Comparison of ENCODE assay signal across 32 cellular contexts in genomic region chr7:2225336-2225735, GRCh38. TPM values are rescaled to one million over a fixed set of nuclear protein-coding genes. Genes with fewer than 3 reads are reported as not detected.
DNase-seq lines count a peak whose midpoint lies in the region; ATAC-seq and TF ChIP-seq lines count a peak whose summit lies in the region.
"Had no signal": no experiment of that assay in that cellular context is flagged by ENCODE, and none has a peak within 500 bp of the region (broad histone marks: within the 10 kb centered on the region; RNA-seq: fewer than 3 reads in every experiment).

No MANE protein-coding gene starts in this region.

- H3K23ac ChIP-seq in trophoblast cell (ENCODE audit: low read length): no peak overlapping the region

- TF ChIP-seq POLR2A in body of pancreas (IDR thresholded peaks at IDR 0.05): no peak

- no peak overlapping the region for H2AK5ac ChIP-seq in trophoblast cell (ENCODE audit: low read length)

- H2AFZ ChIP-seq in osteoblast (ENCODE audit: low read length) (no peak overlapping the region), trophoblast cell (ENCODE audit: insufficient read depth, low read length, poor library complexity) (no peak overlapping the region)

- CTCF ChIA-PET in Calu3 (lab: Charles Lee): no interaction called here

- H3K27me3 ChIP-seq in osteoblast (ENCODE audit: insufficient read depth, low read length) (no peaks in the 10 kb centered on the region), body of pancreas (no peaks in the 10 kb centered on the region), trophoblast cell (ENCODE audit: insufficient read depth, low read length) (no peaks in the 10 kb centered on the region)
- H3K27me3 ChIP-seq: ascending aorta, BE2C, neutrophil, transverse colon had no signal

- TF ChIP-seq CTCF in Calu3 (IDR thresholded peaks at IDR 0.05; ENCODE audit: unreplicated experiment): no peak
- no peak for TF ChIP-seq CTCF in osteoblast (IDR thresholded peaks at IDR 0.05; ENCODE audit: extremely low read depth, low read depth, low read length)
- TF ChIP-seq CTCF in body of pancreas (IDR thresholded peaks at IDR 0.05): no peak

- H3K79me1 ChIP-seq in trophoblast cell (ENCODE audit: low read length): no peaks in the 10 kb centered on the region

- H3K27ac ChIP-seq in epithelial cell of prostate (peak overlapping the region; percentile 87), osteoblast (ENCODE audit: low read depth, low read length) (no peak overlapping the region), body of pancreas (no peak overlapping the region), trophoblast cell (ENCODE audit: low read depth, low read length) (no peak overlapping the region)
- H3K27ac ChIP-seq: ascending aorta, neutrophil, prostate gland, SK-N-MC, transverse colon had no signal

- H3K4me1 ChIP-seq in osteoblast (ENCODE audit: insufficient read depth, low read length) (no peaks in the 10 kb centered on the region), body of pancreas (peaks cover under 1% of the 10 kb centered on the region), trophoblast cell (ENCODE audit: control insufficient read depth in 1 of 2, insufficient read depth in 2 of 2, low read length in 2 of 2) (no peaks in the 10 kb centered on the region)
- H3K4me1 ChIP-seq: ascending aorta, prostate gland, transverse colon had no signal

- no peak for ATAC-seq in body of pancreas

- peaks cover 16% of the 10 kb centered on the region for H3K4me1 Mint-ChIP-seq in Calu3 (ENCODE audit: low read depth, unreplicated experiment)
- H3K4me1 Mint-ChIP-seq: activated naive CD8-positive, alpha-beta T cell treated with anti-CD3 and anti-CD28 coated beads, Interleukin-2, amount 10 ng/mL, durations not matched to agents 7 days and 5 days; H9 had no signal

- H3K9me3 Mint-ChIP-seq in Calu3 (ENCODE audit: low read depth, unreplicated experiment): no peaks in the 10 kb centered on the region
- H3K9me3 Mint-ChIP-seq: activated naive CD8-positive, alpha-beta T cell treated with anti-CD3 and anti-CD28 coated beads, Interleukin-2, amount 10 ng/mL, durations not matched to agents 7 days and 5 days; CD8-positive, alpha-beta memory T cell; central memory CD8-positive, alpha-beta T cell; H9 had no signal

- no peak overlapping the region for H3K27ac Mint-ChIP-seq in Calu3 (ENCODE audit: unreplicated experiment)
- H3K27ac Mint-ChIP-seq: activated naive CD8-positive, alpha-beta T cell treated with anti-CD3 and anti-CD28 coated beads, Interleukin-2, amount 10 ng/mL, durations not matched to agents 7 days and 5 days had no signal

- no peak overlapping the region for H3K9ac ChIP-seq in trophoblast cell (ENCODE audit: low read length)

- peaks cover 34% of the 10 kb centered on the region for H3K79me2 ChIP-seq in osteoblast (ENCODE audit: insufficient read depth, low read length)
- H3K79me2 ChIP-seq in trophoblast cell (ENCODE audit: control insufficient read depth, insufficient read depth, low read length, poor library complexity): no peaks in the 10 kb centered on the region

- BruUV-seq in Calu3 (replicated peaks; lab: Mats Ljungman, UMichigan): no TSS peak

- H3K4me3 Mint-ChIP-seq in Calu3 (ENCODE audit: low read depth, unreplicated experiment): no peak overlapping the region
- H3K4me3 Mint-ChIP-seq: activated naive CD8-positive, alpha-beta T cell treated with anti-CD3 and anti-CD28 coated beads, Interleukin-2, amount 10 ng/mL, durations not matched to agents 7 days and 5 days; CD8-positive, alpha-beta memory T cell; central memory CD8-positive, alpha-beta T cell; H9 had no signal

- no peak overlapping the region for H3K18ac ChIP-seq in trophoblast cell (ENCODE audit: low read length)

- H4K91ac ChIP-seq in trophoblast cell (ENCODE audit: low read depth, low read length): no peak overlapping the region

- H4K20me1 ChIP-seq in osteoblast (ENCODE audit: insufficient read depth, low read length): peaks cover 14% of the 10 kb centered on the region

- no peaks in the 10 kb centered on the region for H3K27me3 Mint-ChIP-seq in Calu3 (ENCODE audit: unreplicated experiment)
- H3K27me3 Mint-ChIP-seq: activated naive CD8-positive, alpha-beta T cell treated with anti-CD3 and anti-CD28 coated beads, Interleukin-2, amount 10 ng/mL, durations not matched to agents 7 days and 5 days; CD8-positive, alpha-beta memory T cell; central memory CD8-positive, alpha-beta T cell had no signal

- H3K9me3 ChIP-seq in osteoblast (ENCODE audit: low read depth, low read length) (no peaks in the 10 kb centered on the region), body of pancreas (no peaks in the 10 kb centered on the region), trophoblast cell (ENCODE audit: insufficient read depth, low read depth, low read length) (peaks cover 1% of the 10 kb centered on the region)
- H3K9me3 ChIP-seq: ascending aorta, BE2C, neutrophil, prostate gland, transverse colon had no signal

- no peak overlapping the region for H4K8ac ChIP-seq in trophoblast cell (ENCODE audit: low read depth, low read length)

- H3K4me2 ChIP-seq in osteoblast (ENCODE audit: insufficient read depth, low read length) (no peak overlapping the region), trophoblast cell (ENCODE audit: low read length) (no peak overlapping the region)

- DNase-seq in Calu3: peak; percentile 46
- DNase-seq in HT-29 (ENCODE audit: low spot score): peak; percentile 29
- peak; percentile 59 for DNase-seq in epithelial cell of prostate (ENCODE audit: low read depth, low spot score)
- peak; percentile 75 for DNase-seq in osteoblast (ENCODE audit: insufficient read length, low spot score, missing footprints)
- DNase-seq in body of pancreas: no peak
- no peak for DNase-seq in trophoblast cell
- no peak for DNase-seq in activated CD4-positive, CD25-positive, alpha-beta regulatory T cell treated with anti-CD3 and anti-CD28 coated beads, Interleukin-2, amount 50 U/mL, for 72 hours
- DNase-seq in activated CD4-positive, alpha-beta T cell treated with anti-CD3 and anti-CD28 coated beads, Interleukin-2, amount 50 U/mL, for 4 hours: no peak
- DNase-seq: ACHN; activated effector memory CD4-positive, alpha-beta T cell treated with Interleukin-2 at 50 U/mL for 16 hours; activated naive CD8-positive, alpha-beta T cell treated with anti-CD3 and anti-CD28 coated beads, Interleukin-2, amount 10 ng/mL, durations not matched to agents 7 days and 5 days; activated T-cell treated with anti-CD3 and anti-CD28 coated beads for 4 hours; BE2C; CD8-positive, alpha-beta memory T cell; dermis blood vessel endothelial cell; glutamatergic neuron; H9; islet precursor cell; KBM-7; NCI-H1417; NCI-H2081; NCI-H226; NCI-H69; stimulated activated CD8-positive, alpha-beta memory T cell treated with anti-CD3 and anti-CD28 coated beads, Interleukin-4, amount 100 ng/mL, for 48 hours; T-helper 2 cell; transverse colon had no signal

- no peak overlapping the region for H3K4ac ChIP-seq in trophoblast cell (ENCODE audit: low read depth, low read length)

- H2BK12ac ChIP-seq in trophoblast cell (ENCODE audit: low read length): no peak overlapping the region

- H2BK120ac ChIP-seq in trophoblast cell (ENCODE audit: insufficient read depth, low read length, poor library complexity): no peak overlapping the region

- intact Hi-C loops in Calu3 (cut with micrococcal nuclease; ENCODE audit: unreplicated experiment): no loop called here
- intact Hi-C loops in body of pancreas (cut with DNase I): no loop called here

- no peak overlapping the region for H3K14ac ChIP-seq in trophoblast cell (ENCODE audit: low read length)

- 81 to 84% methylated on average over 9 to 14 of the region's 14 CpGs for WGBS in body of pancreas, 2 donors
- WGBS in trophoblast cell (ENCODE audit: extremely low coverage, insufficient coverage, insufficient read length): no CpG with 5 or more reads among the region's 14 CpGs

- peaks cover 36% of the 10 kb centered on the region for H3K36me3 Mint-ChIP-seq in Calu3 (ENCODE audit: insufficient read depth, unreplicated experiment)

- no peak overlapping the region for H3K4me3 ChIP-seq in osteoblast (ENCODE audit: insufficient read depth, low read length)
- no peak overlapping the region for H3K4me3 ChIP-seq in body of pancreas
- no peak overlapping the region for H3K4me3 ChIP-seq in trophoblast cell (ENCODE audit: low read depth, low read length)
- H3K4me3 ChIP-seq: ascending aorta, prostate gland, SK-N-MC, skin epidermis, transverse colon had no signal

- no peak overlapping the region for H4K12ac ChIP-seq in trophoblast cell (ENCODE audit: low read depth, low read length)

- H2BK5ac ChIP-seq in trophoblast cell (ENCODE audit: low read depth, low read length, poor library complexity): no peak overlapping the region

- H3K36me3 ChIP-seq in osteoblast (ENCODE audit: insufficient read depth, low read length): peaks cover 32% of the 10 kb centered on the region
- peaks cover 0 to 5% of the 10 kb centered on the region in 2 donors for H3K36me3 ChIP-seq in body of pancreas (replicated peaks in 1 of 2; ENCODE audit: insufficient read depth in 1 of 2, low read depth in 2 of 2)
- H3K36me3 ChIP-seq in trophoblast cell (ENCODE audit: control insufficient read depth in 1 of 2, insufficient read depth in 2 of 2, low read length in 2 of 2): peaks cover 86 to 87% of the 10 kb centered on the region in 2 experiments
- H3K36me3 ChIP-seq: prostate gland had no signal

RNA-seq across cellular contexts. Expression of gene MAD1L1, which starts 7.4 kb away (rescaled TPM):
- 85.2 and 86.0 TPM in 2 replicates for total RNA-seq in Calu3 (2022)
- total RNA-seq in HT-29 (2014; rRNA removed; shearing (Covaris generic)): 89.2 and 103 TPM in 2 replicates
- total RNA-seq in osteoblast: 66.2 and 72.2 TPM in 2 replicates
- total RNA-seq in body of pancreas: 10 to 100 TPM; 14.0 to 66.9 TPM
- 23.7 and 24.6 TPM in 2 replicates for polyA plus RNA-seq in trophoblast cell (2013)

RNA-seq across cellular contexts. Expression of gene MRM2, which starts 16.7 kb away (rescaled TPM):
- 60.1 and 64.3 TPM in 2 replicates for total RNA-seq in Calu3 (2022)
- 46.6 and 48.2 TPM in 2 replicates for total RNA-seq in HT-29 (2014; rRNA removed; shearing (Covaris generic))
- 21.4 and 21.5 TPM in 2 replicates for total RNA-seq in osteoblast
- 1 to 10 TPM; 7.6 to 8.8 TPM for total RNA-seq in body of pancreas
- polyA plus RNA-seq in trophoblast cell (2013): 21.4 and 22.1 TPM in 2 replicates

RNA-seq across cellular contexts. Expression of gene NUDT1, which starts 16.7 kb away (rescaled TPM):
- 52.2 and 65.6 TPM in 2 replicates for total RNA-seq in Calu3 (2022)
- total RNA-seq in HT-29 (2014; rRNA removed; shearing (Covaris generic)): 68.6 and 69.1 TPM in 2 replicates
- total RNA-seq in osteoblast: 18.5 and 21.8 TPM in 2 replicates
- total RNA-seq in body of pancreas: 10 to 100 TPM in 1 of 2 donors, not detected in 1; 26.2 TPM
- 23.2 and 26.4 TPM in 2 replicates for polyA plus RNA-seq in trophoblast cell (2013)

Comparison
In these comparisons a context has a peak if more than half of its experiments do, and no peak if none do; other contexts are left out.
1. DNase-seq: peak in Calu3 (single experiment), HT-29 (single experiment), epithelial cell of prostate (single experiment) and osteoblast (single experiment); none in body of pancreas (0 of 4), trophoblast cell (0 of 2), activated CD4-positive, CD25-positive, alpha-beta regulatory T cell treated with anti-CD3 and anti-CD28 coated beads, Interleukin-2, amount 50 U/mL, for 72 hours (single experiment) and activated CD4-positive, alpha-beta T cell treated with anti-CD3 and anti-CD28 coated beads, Interleukin-2, amount 50 U/mL, for 4 hours (0 of 2).